Comparison of ENCODE assay signal across 2 cellular contexts in genomic region chr2:235937092-235937491, GRCh38.
TF ChIP-seq lines count a peak whose summit lies in the region.

No MANE protein-coding gene starts in this region.

TF ChIP-seq in liver, 16 proteins besides CTCF, POLR2A, EP300 and RAD21 (continued from another document):
- TF ChIP-seq SP1 (IDR thresholded peaks at IDR 0.05) (peak; percentile 60), EGR1 (IDR thresholded peaks at IDR 0.05; ENCODE audit: low read depth in 2 of 2) (no peak), FOXA2 (IDR thresholded peaks at IDR 0.05) (no peak), GABPA (IDR thresholded peaks at IDR 0.05 in 1 of 2, conservative IDR thresholded peaks at IDR 0.05 in 1 of 2) (no peak), ATF3 (IDR thresholded peaks at IDR 0.05) (no peak), RXRA (IDR thresholded peaks at IDR 0.05) (peak; percentile 32 to 48), YY1 (IDR thresholded peaks at IDR 0.05) (no peak), FOXA1 (IDR thresholded peaks at IDR 0.05) (no peak), HNF4G (IDR thresholded peaks at IDR 0.05) (no peak)

TF ChIP-seq in HepG2, 621 proteins besides CTCF, POLR2A, EP300 and RAD21 (continued from another document):
- TF ChIP-seq, protein P1, sequence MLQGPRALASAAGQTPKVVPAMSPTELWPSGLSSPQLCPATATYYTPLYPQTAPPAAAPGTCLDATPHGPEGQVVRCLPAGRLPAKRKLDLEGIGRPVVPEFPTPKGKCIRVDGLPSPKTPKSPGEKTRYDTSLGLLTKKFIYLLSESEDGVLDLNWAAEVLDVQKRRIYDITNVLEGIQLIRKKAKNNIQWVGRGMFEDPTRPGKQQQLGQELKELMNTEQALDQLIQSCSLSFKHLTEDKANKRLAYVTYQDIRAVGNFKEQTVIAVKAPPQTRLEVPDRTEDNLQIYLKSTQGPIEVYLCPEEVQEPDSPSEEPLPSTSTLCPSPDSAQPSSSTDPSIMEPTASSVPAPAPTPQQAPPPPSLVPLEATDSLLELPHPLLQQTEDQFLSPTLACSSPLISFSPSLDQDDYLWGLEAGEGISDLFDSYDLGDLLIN (CRISPR knock-in tag; IDR thresholded peaks at IDR 0.05; ENCODE audit: borderline replicate concordance): no peak
- TF ChIP-seq CBX5 (CRISPR knock-in tag; IDR thresholded peaks at IDR 0.05; ENCODE audit: borderline replicate concordance) (no peak), ZNF7 (CRISPR knock-in tag; IDR thresholded peaks at IDR 0.05) (no peak), ZNF276 (CRISPR knock-in tag; IDR thresholded peaks at IDR 0.05; ENCODE audit: low read depth) (no peak), RERE (CRISPR knock-in tag; IDR thresholded peaks at IDR 0.05; ENCODE audit: low read depth) (no peak), ZSCAN22 (CRISPR knock-in tag; IDR thresholded peaks at IDR 0.05) (no peak), PAX8 (CRISPR knock-in tag; IDR thresholded peaks at IDR 0.05; ENCODE audit: borderline replicate concordance) (no peak), AKAP8 (CRISPR knock-in tag; IDR thresholded peaks at IDR 0.05) (no peak), ZNF605 (CRISPR knock-in tag; IDR thresholded peaks at IDR 0.05) (no peak), ZNF350 (CRISPR knock-in tag; IDR thresholded peaks at IDR 0.05; ENCODE audit: borderline replicate concordance, low read depth) (no peak), ZZZ3 (CRISPR knock-in tag; IDR thresholded peaks at IDR 0.05; ENCODE audit: borderline replicate concordance) (no peak)
- TF ChIP-seq, protein P2, sequence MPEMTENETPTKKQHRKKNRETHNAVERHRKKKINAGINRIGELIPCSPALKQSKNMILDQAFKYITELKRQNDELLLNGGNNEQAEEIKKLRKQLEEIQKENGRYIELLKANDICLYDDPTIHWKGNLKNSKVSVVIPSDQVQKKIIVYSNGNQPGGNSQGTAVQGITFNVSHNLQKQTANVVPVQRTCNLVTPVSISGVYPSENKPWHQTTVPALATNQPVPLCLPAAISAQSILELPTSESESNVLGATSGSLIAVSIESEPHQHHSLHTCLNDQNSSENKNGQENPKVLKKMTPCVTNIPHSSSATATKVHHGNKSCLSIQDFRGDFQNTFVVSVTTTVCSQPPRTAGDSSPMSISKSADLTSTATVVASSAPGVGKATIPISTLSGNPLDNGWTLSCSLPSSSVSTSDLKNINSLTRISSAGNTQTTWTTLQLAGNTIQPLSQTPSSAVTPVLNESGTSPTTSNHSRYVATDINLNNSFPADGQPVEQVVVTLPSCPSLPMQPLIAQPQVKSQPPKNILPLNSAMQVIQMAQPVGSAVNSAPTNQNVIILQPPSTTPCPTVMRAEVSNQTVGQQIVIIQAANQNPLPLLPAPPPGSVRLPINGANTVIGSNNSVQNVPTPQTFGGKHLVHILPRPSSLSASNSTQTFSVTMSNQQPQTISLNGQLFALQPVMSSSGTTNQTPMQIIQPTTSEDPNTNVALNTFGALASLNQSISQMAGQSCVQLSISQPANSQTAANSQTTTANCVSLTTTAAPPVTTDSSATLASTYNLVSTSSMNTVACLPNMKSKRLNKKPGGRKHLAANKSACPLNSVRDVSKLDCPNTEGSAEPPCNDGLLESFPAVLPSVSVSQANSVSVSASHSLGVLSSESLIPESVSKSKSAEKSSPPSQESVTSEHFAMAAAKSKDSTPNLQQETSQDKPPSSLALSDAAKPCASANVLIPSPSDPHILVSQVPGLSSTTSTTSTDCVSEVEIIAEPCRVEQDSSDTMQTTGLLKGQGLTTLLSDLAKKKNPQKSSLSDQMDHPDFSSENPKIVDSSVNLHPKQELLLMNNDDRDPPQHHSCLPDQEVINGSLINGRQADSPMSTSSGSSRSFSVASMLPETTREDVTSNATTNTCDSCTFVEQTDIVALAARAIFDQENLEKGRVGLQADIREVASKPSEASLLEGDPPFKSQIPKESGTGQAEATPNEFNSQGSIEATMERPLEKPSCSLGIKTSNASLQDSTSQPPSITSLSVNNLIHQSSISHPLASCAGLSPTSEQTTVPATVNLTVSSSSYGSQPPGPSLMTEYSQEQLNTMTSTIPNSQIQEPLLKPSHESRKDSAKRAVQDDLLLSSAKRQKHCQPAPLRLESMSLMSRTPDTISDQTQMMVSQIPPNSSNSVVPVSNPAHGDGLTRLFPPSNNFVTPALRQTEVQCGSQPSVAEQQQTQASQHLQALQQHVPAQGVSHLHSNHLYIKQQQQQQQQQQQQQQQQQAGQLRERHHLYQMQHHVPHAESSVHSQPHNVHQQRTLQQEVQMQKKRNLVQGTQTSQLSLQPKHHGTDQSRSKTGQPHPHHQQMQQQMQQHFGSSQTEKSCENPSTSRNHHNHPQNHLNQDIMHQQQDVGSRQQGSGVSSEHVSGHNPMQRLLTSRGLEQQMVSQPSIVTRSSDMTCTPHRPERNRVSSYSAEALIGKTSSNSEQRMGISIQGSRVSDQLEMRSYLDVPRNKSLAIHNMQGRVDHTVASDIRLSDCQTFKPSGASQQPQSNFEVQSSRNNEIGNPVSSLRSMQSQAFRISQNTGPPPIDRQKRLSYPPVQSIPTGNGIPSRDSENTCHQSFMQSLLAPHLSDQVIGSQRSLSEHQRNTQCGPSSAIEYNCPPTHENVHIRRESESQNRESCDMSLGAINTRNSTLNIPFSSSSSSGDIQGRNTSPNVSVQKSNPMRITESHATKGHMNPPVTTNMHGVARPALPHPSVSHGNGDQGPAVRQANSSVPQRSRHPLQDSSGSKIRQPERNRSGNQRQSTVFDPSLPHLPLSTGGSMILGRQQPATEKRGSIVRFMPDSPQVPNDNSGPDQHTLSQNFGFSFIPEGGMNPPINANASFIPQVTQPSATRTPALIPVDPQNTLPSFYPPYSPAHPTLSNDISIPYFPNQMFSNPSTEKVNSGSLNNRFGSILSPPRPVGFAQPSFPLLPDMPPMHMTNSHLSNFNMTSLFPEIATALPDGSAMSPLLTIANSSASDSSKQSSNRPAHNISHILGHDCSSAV (CRISPR knock-in tag; IDR thresholded peaks at IDR 0.05; ENCODE audit: borderline replicate concordance): no peak
